In the genomic region with DNA sequence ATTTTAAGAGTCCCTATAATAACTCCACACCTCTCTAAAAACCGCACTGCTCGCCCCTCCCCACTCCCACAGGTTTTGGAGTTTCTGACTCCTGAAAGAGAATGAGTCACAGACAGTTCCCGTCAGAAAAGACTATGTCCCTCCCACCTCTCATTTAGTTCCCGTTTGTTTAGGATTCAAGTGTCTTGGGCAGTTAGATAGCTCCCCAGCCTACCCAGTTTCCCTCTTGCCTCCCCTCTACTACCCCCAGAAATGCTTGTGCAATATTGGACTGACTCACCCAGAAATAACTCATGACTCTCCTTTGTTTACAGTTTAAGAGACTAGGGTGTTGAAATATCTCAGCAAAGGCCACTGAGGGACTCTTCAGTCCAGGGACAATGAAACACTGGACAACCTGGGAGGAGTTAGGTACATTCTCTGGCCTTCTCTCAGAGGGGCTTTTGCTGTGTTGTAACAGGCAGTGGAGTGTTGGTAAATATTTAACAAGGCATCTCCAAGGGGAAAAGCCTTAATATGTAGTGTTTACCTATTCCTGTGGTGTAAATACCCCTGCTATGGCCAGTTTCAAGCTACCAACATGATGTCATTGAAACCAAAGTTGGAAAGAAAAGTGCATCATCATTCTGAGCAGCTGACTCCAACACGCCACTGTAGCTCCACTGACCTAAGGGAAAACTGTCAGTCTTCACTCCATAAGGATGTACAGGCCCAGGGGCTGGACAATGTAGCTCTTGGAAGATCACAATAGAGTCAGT, we compare ENCODE assay signal across 1 cellular context.
TF ChIP-seq lines count a peak whose summit lies in the region.

No MANE protein-coding gene starts in this region.

TF ChIP-seq in K562, 482 proteins besides CTCF, POLR2A, EP300 and RAD21 (continued from another document and continues in another):
- TF ChIP-seq, protein P1, sequence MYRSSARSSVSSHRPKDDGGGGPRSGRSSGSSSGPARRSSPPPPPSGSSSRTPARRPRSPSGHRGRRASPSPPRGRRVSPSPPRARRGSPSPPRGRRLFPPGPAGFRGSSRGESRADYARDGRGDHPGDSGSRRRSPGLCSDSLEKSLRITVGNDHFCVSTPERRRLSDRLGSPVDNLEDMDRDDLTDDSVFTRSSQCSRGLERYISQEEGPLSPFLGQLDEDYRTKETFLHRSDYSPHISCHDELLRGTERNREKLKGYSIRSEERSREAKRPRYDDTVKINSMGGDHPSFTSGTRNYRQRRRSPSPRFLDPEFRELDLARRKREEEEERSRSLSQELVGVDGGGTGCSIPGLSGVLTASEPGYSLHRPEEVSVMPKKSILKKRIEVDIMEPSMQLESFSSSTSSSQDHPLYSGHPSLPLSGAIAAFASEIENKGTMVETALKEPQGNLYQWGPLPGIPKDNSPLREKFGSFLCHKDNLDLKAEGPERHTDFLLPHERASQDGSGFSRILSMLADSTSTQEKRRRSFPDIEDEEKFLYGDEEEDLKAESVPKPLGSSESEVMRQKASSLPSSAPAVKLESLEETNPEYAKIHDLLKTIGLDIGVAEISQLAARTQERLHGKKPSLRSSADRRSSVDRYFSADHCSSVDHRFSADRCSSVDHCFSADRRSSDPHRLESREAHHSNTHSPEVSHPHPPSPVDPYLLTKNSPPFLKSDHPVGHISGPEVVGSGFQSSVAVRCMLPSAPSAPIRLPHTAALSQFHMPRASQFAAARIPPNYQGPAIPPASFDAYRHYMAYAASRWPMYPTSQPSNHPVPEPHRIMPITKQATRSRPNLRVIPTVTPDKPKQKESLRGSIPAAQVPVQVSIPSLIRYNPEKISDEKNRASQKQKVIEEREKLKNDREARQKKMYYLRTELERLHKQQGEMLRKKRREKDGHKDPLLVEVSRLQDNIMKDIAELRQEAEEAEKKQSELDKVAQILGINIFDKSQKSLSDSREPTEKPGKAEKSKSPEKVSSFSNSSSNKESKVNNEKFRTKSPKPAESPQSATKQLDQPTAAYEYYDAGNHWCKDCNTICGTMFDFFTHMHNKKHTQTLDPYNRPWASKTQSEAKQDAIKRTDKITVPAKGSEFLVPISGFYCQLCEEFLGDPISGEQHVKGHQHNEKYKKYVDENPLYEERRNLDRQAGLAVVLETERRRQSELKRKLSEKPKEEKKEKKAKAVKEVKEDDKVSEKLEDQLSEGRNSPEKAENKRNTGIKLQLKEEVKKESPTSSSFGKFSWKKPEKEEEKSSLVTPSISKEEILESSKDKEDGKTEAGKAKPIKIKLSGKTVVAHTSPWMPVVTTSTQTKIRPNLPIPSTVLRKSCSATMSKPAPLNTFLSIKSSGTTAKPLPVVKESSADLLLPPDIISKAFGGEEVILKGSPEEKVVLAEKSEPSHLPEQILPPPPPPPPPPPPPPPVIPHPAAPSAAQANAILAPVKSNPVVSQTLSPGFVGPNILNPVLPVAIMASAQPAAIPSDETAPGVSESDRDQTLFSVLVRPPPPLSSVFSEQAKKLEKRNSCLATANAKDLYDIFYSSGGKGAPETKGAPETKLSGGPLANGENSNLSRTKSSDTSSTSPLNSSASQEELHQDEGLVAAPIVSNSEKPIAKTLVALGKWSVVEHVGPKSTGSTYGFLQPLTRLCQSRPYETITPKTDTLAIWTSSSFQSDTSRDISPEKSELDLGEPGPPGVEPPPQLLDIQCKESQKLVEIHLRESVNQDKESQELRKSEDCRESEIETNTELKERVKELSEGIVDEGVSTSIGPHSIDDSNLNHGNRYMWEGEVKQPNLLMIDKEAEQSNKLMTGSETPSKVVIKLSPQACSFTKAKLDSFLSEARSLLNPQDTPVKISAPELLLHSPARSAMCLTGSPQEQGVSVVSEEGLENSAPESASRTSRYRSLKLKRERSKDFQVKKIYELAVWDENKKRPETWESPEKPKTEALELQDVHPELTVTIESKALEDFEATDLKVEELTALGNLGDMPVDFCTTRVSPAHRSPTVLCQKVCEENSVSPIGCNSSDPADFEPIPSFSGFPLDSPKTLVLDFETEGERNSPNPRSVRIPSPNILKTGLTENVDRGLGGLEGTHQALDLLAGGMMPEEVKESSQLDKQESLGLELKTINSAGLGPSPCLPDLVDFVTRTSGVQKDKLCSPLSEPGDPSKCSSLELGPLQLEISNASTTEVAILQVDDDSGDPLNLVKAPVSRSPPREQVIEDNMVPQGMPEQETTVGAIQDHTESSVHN (IDR thresholded peaks at IDR 0.05; ENCODE audit: borderline replicate concordance in 1 of 2, low read depth in 1 of 2) = peak; percentile 72 to 98; a peak in 2 of 4 replicates
- no peak for TF ChIP-seq ZBED1 (IDR thresholded peaks at IDR 0.05)
- TF ChIP-seq HLTF (IDR thresholded peaks at IDR 0.05) = 0 out of 2 replicates have a peak, but pooled peaks have one; percentile 8
- TF ChIP-seq NUFIP1 (IDR thresholded peaks at IDR 0.05; ENCODE audit: partially characterized antibody) = no peak
- no peak for TF ChIP-seq CSDE1 (IDR thresholded peaks at IDR 0.05)
- no peak for TF ChIP-seq GTF2A2 (tag; IDR thresholded peaks at IDR 0.05)
- TF ChIP-seq JUND (IDR thresholded peaks at IDR 0.05; ENCODE audit: borderline replicate concordance, low read depth, low read length) = peak; percentile 97
- peak; percentile 98; the same call in 2 of the 3 replicates for TF ChIP-seq JUND (tag; IDR thresholded peaks at IDR 0.05; ENCODE audit: borderline replicate concordance, low read depth, low read length)
- TF ChIP-seq, protein P2, sequence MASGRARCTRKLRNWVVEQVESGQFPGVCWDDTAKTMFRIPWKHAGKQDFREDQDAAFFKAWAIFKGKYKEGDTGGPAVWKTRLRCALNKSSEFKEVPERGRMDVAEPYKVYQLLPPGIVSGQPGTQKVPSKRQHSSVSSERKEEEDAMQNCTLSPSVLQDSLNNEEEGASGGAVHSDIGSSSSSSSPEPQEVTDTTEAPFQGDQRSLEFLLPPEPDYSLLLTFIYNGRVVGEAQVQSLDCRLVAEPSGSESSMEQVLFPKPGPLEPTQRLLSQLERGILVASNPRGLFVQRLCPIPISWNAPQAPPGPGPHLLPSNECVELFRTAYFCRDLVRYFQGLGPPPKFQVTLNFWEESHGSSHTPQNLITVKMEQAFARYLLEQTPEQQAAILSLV (tag; IDR thresholded peaks at IDR 0.05) = peak; percentile 92
- TF ChIP-seq ZSCAN32 (CRISPR knock-in tag; IDR thresholded peaks at IDR 0.05) = peak; percentile 12; the same call in 1 of the 2 replicates
- TF ChIP-seq ZNF282 (CRISPR knock-in tag; IDR thresholded peaks at IDR 0.05) = no peak
- peak; percentile 44 for TF ChIP-seq BRD9 (IDR thresholded peaks at IDR 0.05; ENCODE audit: low read depth, partially characterized antibody)
- peak; percentile 21; the same call in 1 of the 2 replicates for TF ChIP-seq ZC3H4 (CRISPR knock-in tag; IDR thresholded peaks at IDR 0.05; ENCODE audit: borderline replicate concordance)
- TF ChIP-seq CEBPB (tag; IDR thresholded peaks at IDR 0.05) = peak; percentile 100
- TF ChIP-seq ZNF184 (CRISPR knock-in tag; IDR thresholded peaks at IDR 0.05) = no peak
- peak; percentile 50 for TF ChIP-seq CCNT2 (IDR thresholded peaks at IDR 0.05; ENCODE audit: borderline replicate concordance, extremely low read depth, insufficient read length, low read depth, low read length)
- no peak for TF ChIP-seq SIRT6 (IDR thresholded peaks at IDR 0.05; ENCODE audit: low read depth, low read length)
- no peak for TF ChIP-seq PTBP1 (IDR thresholded peaks at IDR 0.05; ENCODE audit: low read depth, low read length)
- TF ChIP-seq ZBTB7A (IDR thresholded peaks at IDR 0.05; ENCODE audit: borderline replicate concordance, control insufficient read depth, low read depth, low read length) = no peak; the same call in 1 of the 2 replicates
- peak; percentile 39; the same call in 1 of the 2 replicates for TF ChIP-seq CC2D1A (IDR thresholded peaks at IDR 0.05)
- no peak for TF ChIP-seq MXI1 (IDR thresholded peaks at IDR 0.05; ENCODE audit: low read depth, low read length)
- TF ChIP-seq, protein P3, sequence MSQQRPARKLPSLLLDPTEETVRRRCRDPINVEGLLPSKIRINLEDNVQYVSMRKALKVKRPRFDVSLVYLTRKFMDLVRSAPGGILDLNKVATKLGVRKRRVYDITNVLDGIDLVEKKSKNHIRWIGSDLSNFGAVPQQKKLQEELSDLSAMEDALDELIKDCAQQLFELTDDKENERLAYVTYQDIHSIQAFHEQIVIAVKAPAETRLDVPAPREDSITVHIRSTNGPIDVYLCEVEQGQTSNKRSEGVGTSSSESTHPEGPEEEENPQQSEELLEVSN (IDR thresholded peaks at IDR 0.05; ENCODE audit: borderline replicate concordance in 1 of 2, extremely low read depth in 1 of 2, insufficient read depth in 1 of 2, insufficient read length in 1 of 2, low read depth in 1 of 2, low read length in 1 of 2, poor library complexity in 1 of 2, severe bottlenecking in 1 of 2) = no peak
- TF ChIP-seq RBM17 (IDR thresholded peaks at IDR 0.05; ENCODE audit: borderline replicate concordance, low read depth, low read length) = no peak
- TF ChIP-seq MCM5 (IDR thresholded peaks at IDR 0.05; ENCODE audit: low read depth) = no peak
- TF ChIP-seq NEUROD1 (IDR thresholded peaks at IDR 0.05; ENCODE audit: borderline replicate concordance, low read depth, low read length, partially characterized antibody) = peak; percentile 87
- TF ChIP-seq RBM14 (IDR thresholded peaks at IDR 0.05; ENCODE audit: borderline replicate concordance, insufficient read depth, low read depth, low read length) = no peak
- TF ChIP-seq MTA3 (IDR thresholded peaks at IDR 0.05; ENCODE audit: borderline replicate concordance) = 0 out of 2 replicates have a peak, but pooled peaks have one; percentile 85
- peak; percentile 96 for TF ChIP-seq SMARCC2 (IDR thresholded peaks at IDR 0.05; ENCODE audit: low read depth)
- no peak for TF ChIP-seq NR1H2 (CRISPR knock-in tag; IDR thresholded peaks at IDR 0.05)
- no peak for TF ChIP-seq NR4A1 (CRISPR knock-in tag; IDR thresholded peaks at IDR 0.05)
- no peak for TF ChIP-seq NR4A1 (tag; IDR thresholded peaks at IDR 0.05)
- no peak for TF ChIP-seq ZNF445 (CRISPR knock-in tag; IDR thresholded peaks at IDR 0.05; ENCODE audit: low read depth)
- TF ChIP-seq, protein P4, sequence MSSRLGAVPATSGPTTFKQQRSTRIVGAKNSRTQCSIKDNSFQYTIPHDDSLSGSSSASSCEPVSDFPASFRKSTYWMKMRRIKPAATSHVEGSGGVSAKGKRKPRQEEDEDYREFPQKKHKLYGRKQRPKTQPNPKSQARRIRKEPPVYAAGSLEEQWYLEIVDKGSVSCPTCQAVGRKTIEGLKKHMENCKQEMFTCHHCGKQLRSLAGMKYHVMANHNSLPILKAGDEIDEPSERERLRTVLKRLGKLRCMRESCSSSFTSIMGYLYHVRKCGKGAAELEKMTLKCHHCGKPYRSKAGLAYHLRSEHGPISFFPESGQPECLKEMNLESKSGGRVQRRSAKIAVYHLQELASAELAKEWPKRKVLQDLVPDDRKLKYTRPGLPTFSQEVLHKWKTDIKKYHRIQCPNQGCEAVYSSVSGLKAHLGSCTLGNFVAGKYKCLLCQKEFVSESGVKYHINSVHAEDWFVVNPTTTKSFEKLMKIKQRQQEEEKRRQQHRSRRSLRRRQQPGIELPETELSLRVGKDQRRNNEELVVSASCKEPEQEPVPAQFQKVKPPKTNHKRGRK (tag; IDR thresholded peaks at IDR 0.05) = no peak
- peak; percentile 14; the same call in 1 of the 2 replicates for TF ChIP-seq GATAD2B (IDR thresholded peaks at IDR 0.05; ENCODE audit: borderline replicate concordance)
- TF ChIP-seq RBM34 (IDR thresholded peaks at IDR 0.05; ENCODE audit: borderline replicate concordance, insufficient read depth, low read length) = no peak
- no peak for TF ChIP-seq CREBBP (IDR thresholded peaks at IDR 0.05; ENCODE audit: low read depth, low read length)
- TF ChIP-seq TAF9B (IDR thresholded peaks at IDR 0.05; ENCODE audit: partially characterized antibody) = peak; percentile 93
- TF ChIP-seq SAFB (IDR thresholded peaks at IDR 0.05; ENCODE audit: borderline replicate concordance, low read depth, low read length) = no peak
- TF ChIP-seq, protein P5, sequence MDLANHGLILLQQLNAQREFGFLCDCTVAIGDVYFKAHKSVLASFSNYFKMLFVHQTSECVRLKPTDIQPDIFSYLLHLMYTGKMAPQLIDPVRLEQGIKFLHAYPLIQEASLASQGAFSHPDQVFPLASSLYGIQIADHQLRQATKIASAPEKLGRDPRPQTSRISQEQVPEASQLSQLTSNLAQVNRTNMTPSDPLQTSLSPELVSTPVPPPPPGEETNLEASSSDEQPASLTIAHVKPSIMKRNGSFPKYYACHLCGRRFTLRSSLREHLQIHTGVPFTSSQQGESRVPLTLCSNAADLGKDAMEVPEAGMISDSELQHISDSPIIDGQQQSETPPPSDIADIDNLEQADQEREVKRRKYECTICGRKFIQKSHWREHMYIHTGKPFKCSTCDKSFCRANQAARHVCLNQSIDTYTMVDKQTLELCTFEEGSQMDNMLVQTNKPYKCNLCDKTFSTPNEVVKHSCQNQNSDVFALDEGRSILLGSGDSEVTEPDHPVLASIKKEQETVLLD (IDR thresholded peaks at IDR 0.05) = peak; percentile 77; the same call in 1 of the 2 replicates
- TF ChIP-seq POU5F1 (IDR thresholded peaks at IDR 0.05; ENCODE audit: borderline replicate concordance, low read depth, low read length, partially characterized antibody) = peak; percentile 44
- 0 out of 2 replicates have a peak, but pooled peaks have one; percentile 46 for TF ChIP-seq TCF7L2 (IDR thresholded peaks at IDR 0.05; ENCODE audit: low read depth, low read length)
- no peak for TF ChIP-seq PRMT5 (CRISPR knock-in tag; IDR thresholded peaks at IDR 0.05)
- no peak for TF ChIP-seq ZKSCAN3 (CRISPR knock-in tag; IDR thresholded peaks at IDR 0.05)
- no peak for TF ChIP-seq POLR3G (IDR thresholded peaks at IDR 0.05; ENCODE audit: extremely low read depth, insufficient read length, insufficient replicate concordance)
- no peak for TF ChIP-seq ZNF274 (IDR thresholded peaks at IDR 0.05; ENCODE audit: borderline replicate concordance, low read depth, low read length)
- peak; percentile 76; the same call in 1 of the 2 replicates for TF ChIP-seq FOXP1 (CRISPR knock-in tag; IDR thresholded peaks at IDR 0.05)
- TF ChIP-seq RBM15 (IDR thresholded peaks at IDR 0.05; ENCODE audit: insufficient read depth, low read length) = no peak
- no peak for TF ChIP-seq ETS2 (tag; IDR thresholded peaks at IDR 0.05; ENCODE audit: borderline replicate concordance, poor library complexity, severe bottlenecking)
- no peak for TF ChIP-seq BDP1 (IDR thresholded peaks at IDR 0.05; ENCODE audit: insufficient read depth, insufficient read length)
- TF ChIP-seq, protein P6, sequence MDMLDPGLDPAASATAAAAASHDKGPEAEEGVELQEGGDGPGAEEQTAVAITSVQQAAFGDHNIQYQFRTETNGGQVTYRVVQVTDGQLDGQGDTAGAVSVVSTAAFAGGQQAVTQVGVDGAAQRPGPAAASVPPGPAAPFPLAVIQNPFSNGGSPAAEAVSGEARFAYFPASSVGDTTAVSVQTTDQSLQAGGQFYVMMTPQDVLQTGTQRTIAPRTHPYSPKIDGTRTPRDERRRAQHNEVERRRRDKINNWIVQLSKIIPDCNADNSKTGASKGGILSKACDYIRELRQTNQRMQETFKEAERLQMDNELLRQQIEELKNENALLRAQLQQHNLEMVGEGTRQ (CRISPR knock-in tag; IDR thresholded peaks at IDR 0.05) = no peak
- TF ChIP-seq TARDBP (IDR thresholded peaks at IDR 0.05) = no peak
- no peak for TF ChIP-seq KDM4B (IDR thresholded peaks at IDR 0.05; ENCODE audit: borderline replicate concordance in 2 of 2, low read depth in 1 of 2)
- no peak for TF ChIP-seq PURB (CRISPR knock-in tag; IDR thresholded peaks at IDR 0.05; ENCODE audit: low read depth)
- no peak for TF ChIP-seq STAG1 (CRISPR knock-in tag; IDR thresholded peaks at IDR 0.05; ENCODE audit: borderline replicate concordance)
- no peak for TF ChIP-seq TRIM28 (IDR thresholded peaks at IDR 0.05)
